ENCODE assay signal across 8 cellular contexts in genomic region chr9:90102292-90102901, GRCh38.
DNase-seq lines count a peak whose midpoint lies in the region; ATAC-seq and TF ChIP-seq lines count a peak whose summit lies in the region.

No MANE protein-coding gene starts in this region.

- no TSS peak for BruUV-seq in PC-9 (replicated peaks; lab: Mats Ljungman, UMichigan)

- H3F3A ChIP-seq in PC-9 (ENCODE audit: insufficient read depth, low read depth), result no peaks in the 10 kb centered on the region
- H3F3A ChIP-seq in neural progenitor cell (ENCODE audit: low read depth), result no peaks in the 10 kb centered on the region

- intact Hi-C loops in PC-9 (cut with micrococcal nuclease; ENCODE audit: unreplicated experiment), result loop anchor here (1.0 kb wide), 2 partner anchors 499 to 504 kb away; no protein-coding TSS in a partner anchor

- POLR2A ChIA-PET in PC-9 (lab: Charles Lee; ENCODE audit: unreplicated experiment), result no interaction called here

- H3K9me2 ChIP-seq in PC-9 (ENCODE audit: insufficient read depth), result no peaks in the 10 kb centered on the region

- no peak overlapping the region for H3K4me3 Mint-ChIP-seq in neural progenitor cell

- peak; percentile 91 for ATAC-seq in GM21737 (IDR thresholded peaks at IDR 0.05; ENCODE audit: unreplicated experiment)

- H3K9ac ChIP-seq in KMS-11 (no peak overlapping the region), neural progenitor cell (no peak overlapping the region)

- H4K20me1 ChIP-seq in KMS-11 (ENCODE audit: insufficient read depth) (no peaks in the 10 kb centered on the region), PC-9 (ENCODE audit: insufficient read depth) (no peaks in the 10 kb centered on the region), neural progenitor cell (ENCODE audit: low read depth) (no peaks in the 10 kb centered on the region)

- H3K4me1 ChIP-seq in KMS-11 (ENCODE audit: low read depth, poor library complexity, severe bottlenecking) (peaks cover 18% of the 10 kb centered on the region), PC-9 (replicated peaks; ENCODE audit: insufficient read depth) (no peaks in the 10 kb centered on the region), neural progenitor cell (no peaks in the 10 kb centered on the region)

- CTCF ChIA-PET in PC-9 (lab: Charles Lee), result interaction anchor here (1.2 to 1.6 kb wide), 3 partner anchors 499 to 509 kb away, joined by 5 to 12 read pairs (median 9); no protein-coding TSS in a partner anchor

- peaks cover 2% of the 10 kb centered on the region for H3K27me3 Mint-ChIP-seq in neural progenitor cell (ENCODE audit: insufficient read depth, low read depth)

- TF ChIP-seq CTCF in KMS-11 (conservative IDR thresholded peaks at IDR 0.05; ENCODE audit: low read depth, low read length) (peak; percentile 94), PC-9 (conservative IDR thresholded peaks at IDR 0.05) (peak; percentile 72), neural progenitor cell (IDR thresholded peaks at IDR 0.05) (peak; percentile 86)

- H3K4me2 ChIP-seq in KMS-11 (peak overlapping the region; percentile 29), PC-9 (no peak overlapping the region), neural progenitor cell (no peak overlapping the region)

- H3K36me3 ChIP-seq in KMS-11 (ENCODE audit: insufficient read depth) (no peaks in the 10 kb centered on the region), PC-9 (ENCODE audit: low read depth) (no peaks in the 10 kb centered on the region), neural progenitor cell (no peaks in the 10 kb centered on the region)

- peaks cover 1% of the 10 kb centered on the region; the same call in 1 of the 2 replicates for H3K27me3 ChIP-seq in KMS-11 (ENCODE audit: insufficient read depth, low read depth)
- peaks cover 58% of the 10 kb centered on the region for H3K27me3 ChIP-seq in PC-9 (ENCODE audit: insufficient read depth, low read depth)
- H3K27me3 ChIP-seq in neural progenitor cell, result no peaks in the 10 kb centered on the region

- H3K27ac ChIP-seq in KMS-11, result 0 out of 2 replicates have a peak overlapping the region, but pooled peaks have one; percentile 3
- no peak overlapping the region for H3K27ac ChIP-seq in PC-9
- H3K27ac ChIP-seq in neural progenitor cell, result no peak overlapping the region

- H3K36me3 Mint-ChIP-seq in neural progenitor cell, result no peaks in the 10 kb centered on the region

- H3K4me3 ChIP-seq in KMS-11 (IDR thresholded peaks at IDR 0.05; ENCODE audit: insufficient read depth, low read depth, low read length) (no peak overlapping the region), PC-9 (no peak overlapping the region), neural progenitor cell (no peak overlapping the region)

- no peak overlapping the region for H3K27ac Mint-ChIP-seq in neural progenitor cell

- H2AFZ ChIP-seq in KMS-11 (ENCODE audit: low read depth) (peak overlapping the region; percentile 60; the same call in 1 of the 2 replicates), PC-9 (no peak overlapping the region), neural progenitor cell (replicated peaks) (no peak overlapping the region)

- H3K9me3 Mint-ChIP-seq in neural progenitor cell, result no peaks in the 10 kb centered on the region

- H3K4me1 Mint-ChIP-seq in neural progenitor cell, result peaks cover 7% of the 10 kb centered on the region

- no peaks in the 10 kb centered on the region for H3K9me3 ChIP-seq in PC-9 (ENCODE audit: insufficient read depth, low read depth)
- no peaks in the 10 kb centered on the region for H3K9me3 ChIP-seq in neural progenitor cell (ENCODE audit: low read depth)

- DNase-seq in DMS53 treated with DMSO at 0.1 percent for 48 hours (lab: John Stamatoyannopoulos, UW; ENCODE audit: unreplicated experiment) (peak; percentile 91), PC-9 (peak; percentile 71 to 75), activated T-helper 1 cell treated with Interleukin-2 at 50 U/mL for 16 hours (ENCODE audit: low read depth) (peak; percentile 50), fibroblast of peridontal ligament (ENCODE audit: extremely low read depth) (peak; percentile 16), neural progenitor cell (ENCODE audit: low spot score) (peak; percentile 90), stromal cell of bone marrow (ENCODE audit: low read depth) (peak; percentile 53)

- no peaks in the 10 kb centered on the region for H3K79me2 ChIP-seq in KMS-11 (ENCODE audit: insufficient read depth, low read depth)
- no peaks in the 10 kb centered on the region for H3K79me2 ChIP-seq in PC-9 (ENCODE audit: low read depth)
- H3K79me2 ChIP-seq in neural progenitor cell (ENCODE audit: low read depth), result no peaks in the 10 kb centered on the region

Comparison
In these comparisons a context has a peak if more than half of its experiments do, and no peak if none do; other contexts are left out.
1. DNase-seq: peak in every context shown above with its lines; median percentile 91 in DMS53 treated with DMSO at 0.1 percent for 48 hours; 90 in neural progenitor cell; 73 in PC-9; 53 in stromal cell of bone marrow; 50 in activated T-helper 1 cell treated with Interleukin-2 at 50 U/mL for 16 hours; 16 in fibroblast of peridontal ligament.